8 cellular contexts compared by ENCODE assay signal in genomic region chr19:8001995-8002849, GRCh38. TPM values are rescaled to one million over a fixed set of nuclear protein-coding genes. Genes with fewer than 3 reads are reported as not detected.
DNase-seq lines count a peak whose midpoint lies in the region; ATAC-seq and TF ChIP-seq lines count a peak whose summit lies in the region.

No MANE protein-coding gene starts in this region.

- no peak for ATAC-seq in HG02763 (IDR thresholded peaks at IDR 0.05; ENCODE audit: unreplicated experiment)

- intact Hi-C loops in CD4-positive, alpha-beta memory T cell (cut with micrococcal nuclease): loop anchor here (1.0 to 5.0 kb wide), 3 partner anchors 58 to 250 kb away; no protein-coding TSS in a partner anchor

- H3K27ac ChIP-seq in CD4-positive, alpha-beta memory T cell (ENCODE audit: low read depth, low read length): peak overlapping the region; percentile 61

- peak; percentile 98 for TF ChIP-seq CTCF in choroid plexus epithelial cell (conservative IDR thresholded peaks at IDR 0.05; ENCODE audit: low read depth, low read length)

- DNase-seq in CD4-positive, alpha-beta memory T cell: peak; percentile 47 to 62 (median 53)
- DNase-seq in HCEC 1CT: peak; percentile 75
- DNase-seq in NCI-H2227 (lab: John Stamatoyannopoulos, UW; ENCODE audit: unreplicated experiment): peak; percentile 81
- peak; percentile 56 to 73 for DNase-seq in activated CD4-positive, alpha-beta T cell treated with anti-CD3 and anti-CD28 coated beads for 24 hours (ENCODE audit: low read depth in 2 of 2)
- DNase-seq in choroid plexus epithelial cell (ENCODE audit: low read depth): peak; percentile 85
- DNase-seq in kidney tubule cell (ENCODE audit: low spot score): peak; percentile 88
- peak; percentile 55 to 72 for DNase-seq in stimulated activated CD4-positive, alpha-beta T cell treated with anti-CD3 and anti-CD28 coated beads, Interleukin-15, amount 100 ng/mL, for 48 hours (ENCODE audit: low read depth in 2 of 2)

- H3K4me1 ChIP-seq in CD4-positive, alpha-beta memory T cell (ENCODE audit: insufficient read depth, low read length): peaks cover 60% of the 10 kb centered on the region

- POLR2A ChIA-PET in CD4-positive, alpha-beta memory T cell (lab: Charles Lee; ENCODE audit: partially characterized antibody): interaction anchor here (0.8 to 1.3 kb wide), 3 partner anchors 34 to 82 kb away, joined by 3 to 10 read pairs (median 6); partner anchors contain the start of genes SNAPC2 and TIMM44

- H3K27me3 Mint-ChIP-seq in CD4-positive, alpha-beta memory T cell: no peaks in the 10 kb centered on the region

- no peaks in the 10 kb centered on the region for H3K9me3 Mint-ChIP-seq in CD4-positive, alpha-beta memory T cell

- H3K4me3 ChIP-seq in CD4-positive, alpha-beta memory T cell (ENCODE audit: low read length in 2 of 2): peak overlapping the region in 1 of 2 donors; percentile 26
- peak overlapping the region; percentile 39 for H3K4me3 ChIP-seq in choroid plexus epithelial cell (ENCODE audit: low read depth, low read length)

- peaks cover 0 to 10% of the 10 kb centered on the region in 2 donors for H3K36me3 Mint-ChIP-seq in CD4-positive, alpha-beta memory T cell

- H3K36me3 ChIP-seq in CD4-positive, alpha-beta memory T cell (ENCODE audit: insufficient read depth, low read length): no peaks in the 10 kb centered on the region

- H3K4me1 Mint-ChIP-seq in CD4-positive, alpha-beta memory T cell: peaks cover 42 to 68% (median 46%) of the 10 kb centered on the region in 4 donors

- H3K27ac Mint-ChIP-seq in CD4-positive, alpha-beta memory T cell: peak overlapping the region; percentile 67 to 95 (median 92)

- peak overlapping the region; percentile 50 to 91 (median 77) for H3K4me3 Mint-ChIP-seq in CD4-positive, alpha-beta memory T cell

- H3K9me3 ChIP-seq in CD4-positive, alpha-beta memory T cell (ENCODE audit: control insufficient read depth in 1 of 2, low read length in 2 of 2): no peaks in the 10 kb centered on the region

- CTCF ChIA-PET in CD4-positive, alpha-beta memory T cell (lab: Charles Lee; ENCODE audit: partially characterized antibody): interaction anchor here (0.6 to 5.2 kb wide), 21 partner anchors 9 to 568 kb away, joined by 3 to 45 read pairs (median 4); partner anchors contain the start of genes PET100, TIMM44 and XAB2

- H3K27me3 ChIP-seq in CD4-positive, alpha-beta memory T cell (ENCODE audit: insufficient read depth, low read length): no peaks in the 10 kb centered on the region

RNA-seq across cellular contexts. Expression of gene ELAVL1, which starts 3.2 kb away (rescaled TPM):
- total RNA-seq in CD4-positive, alpha-beta memory T cell: 10 to 100 TPM; 54.2 to 54.7 TPM
- 10 to 100 TPM; 56.2 to 57.8 TPM for polyA plus RNA-seq in CD4-positive, alpha-beta memory T cell

RNA-seq across cellular contexts. Expression of gene CCL25, which starts 50.3 kb away (rescaled TPM):
- total RNA-seq in CD4-positive, alpha-beta memory T cell: not detected
- polyA plus RNA-seq in CD4-positive, alpha-beta memory T cell: not detected

RNA-seq across cellular contexts. Expression of gene TIMM44, which starts 58.8 kb away (rescaled TPM):
- total RNA-seq in CD4-positive, alpha-beta memory T cell: 10 to 100 TPM; 71.6 to 71.9 TPM
- polyA plus RNA-seq in CD4-positive, alpha-beta memory T cell: 10 to 100 TPM; 11.6 to 15.4 TPM
